Comparison of ENCODE assay signal across 8 cellular contexts in genomic region chr14:21308132-21308478, GRCh38. TPM values are rescaled to one million over a fixed set of nuclear protein-coding genes. Genes with fewer than 3 reads are reported as not detected.
DNase-seq lines count a peak whose midpoint lies in the region; TF ChIP-seq lines count a peak whose summit lies in the region.

No MANE protein-coding gene starts in this region.

- H3K4me3 Mint-ChIP-seq in activated naive CD4-positive, alpha-beta T cell treated with anti-CD3 and anti-CD28 coated beads for 36 hours: peak overlapping the region; percentile 66

- H3K27me3 ChIP-seq in KMS-11 (ENCODE audit: insufficient read depth, low read depth): no peaks in the 10 kb centered on the region
- no peaks in the 10 kb centered on the region for H3K27me3 ChIP-seq in endocrine pancreas (ENCODE audit: control insufficient read depth, insufficient read depth, low read length)
- H3K27me3 ChIP-seq in osteoblast (ENCODE audit: insufficient read depth, low read length): peaks cover 30% of the 10 kb centered on the region
- peaks cover 0 to 29% of the 10 kb centered on the region in 2 donors for H3K27me3 ChIP-seq in tibial artery

- H2AFZ ChIP-seq in KMS-11 (ENCODE audit: low read depth): peak overlapping the region; percentile 60; the same call in 1 of the 2 replicates
- no peak overlapping the region for H2AFZ ChIP-seq in osteoblast (ENCODE audit: low read length)

- intact Hi-C loops in activated naive CD4-positive, alpha-beta T cell treated with anti-CD3 and anti-CD28 coated beads for 36 hours (cut with micrococcal nuclease): loop anchor here (1.0 to 2.0 kb wide), 9 partner anchors 39 to 1291 kb away; partner anchors contain the start of genes ABHD4, CHD8, HNRNPC and METTL3
- intact Hi-C loops in tibial artery (cut with DNase I; ENCODE audit: low total_unique reads): no loop called here

- H3K4me1 Mint-ChIP-seq in activated naive CD4-positive, alpha-beta T cell treated with anti-CD3 and anti-CD28 coated beads for 36 hours (ENCODE audit: low read depth): peaks cover 23% of the 10 kb centered on the region

- H3K4me3 ChIP-seq in KMS-11 (IDR thresholded peaks at IDR 0.05; ENCODE audit: insufficient read depth, low read depth, low read length) (no peak overlapping the region), endocrine pancreas (ENCODE audit: control insufficient read depth, insufficient read depth, low read length) (peak overlapping the region; percentile 75), osteoblast (ENCODE audit: insufficient read depth, low read length) (no peak overlapping the region), tibial artery (no peak overlapping the region)

- H3K4me2 ChIP-seq in KMS-11 (peak overlapping the region; percentile 71), osteoblast (ENCODE audit: insufficient read depth, low read length) (peak overlapping the region; percentile 64)

- H3K9me3 Mint-ChIP-seq in activated naive CD4-positive, alpha-beta T cell treated with anti-CD3 and anti-CD28 coated beads for 36 hours: no peaks in the 10 kb centered on the region

- CTCF ChIA-PET in activated naive CD4-positive, alpha-beta T cell treated with anti-CD3 and anti-CD28 coated beads for 36 hours (lab: Charles Lee): interaction anchor here (0.6 to 1.4 kb wide), 4 partner anchors 20 to 204 kb away, joined by 3 to 4 read pairs (median 3); no protein-coding TSS in a partner anchor

- no peaks in the 10 kb centered on the region for H4K20me1 ChIP-seq in KMS-11 (ENCODE audit: insufficient read depth)
- H4K20me1 ChIP-seq in osteoblast (ENCODE audit: insufficient read depth, low read length): no peaks in the 10 kb centered on the region

- no peaks in the 10 kb centered on the region for H3K36me3 Mint-ChIP-seq in activated naive CD4-positive, alpha-beta T cell treated with anti-CD3 and anti-CD28 coated beads for 36 hours (ENCODE audit: low read depth)

- H3K36me3 ChIP-seq in KMS-11 (ENCODE audit: insufficient read depth): no peaks in the 10 kb centered on the region
- no peaks in the 10 kb centered on the region for H3K36me3 ChIP-seq in endocrine pancreas (ENCODE audit: control insufficient read depth, insufficient read depth, low read length)
- no peaks in the 10 kb centered on the region for H3K36me3 ChIP-seq in osteoblast (ENCODE audit: insufficient read depth, low read length)
- no peaks in the 10 kb centered on the region for H3K36me3 ChIP-seq in tibial artery

- H3K27ac ChIP-seq in KMS-11 (peak overlapping the region; percentile 70), osteoblast (ENCODE audit: low read depth, low read length) (no peak overlapping the region), tibial artery (no peak overlapping the region)

- no peaks in the 10 kb centered on the region for H3K9me3 ChIP-seq in endocrine pancreas (ENCODE audit: control insufficient read depth, low read length)
- H3K9me3 ChIP-seq in osteoblast (ENCODE audit: low read depth, low read length): no peaks in the 10 kb centered on the region
- no peaks in the 10 kb centered on the region for H3K9me3 ChIP-seq in tibial artery

- peak overlapping the region; percentile 73 for H3K27ac Mint-ChIP-seq in activated naive CD4-positive, alpha-beta T cell treated with anti-CD3 and anti-CD28 coated beads for 36 hours

- H3K27me3 Mint-ChIP-seq in activated naive CD4-positive, alpha-beta T cell treated with anti-CD3 and anti-CD28 coated beads for 36 hours (ENCODE audit: low read depth): peaks cover 3% of the 10 kb centered on the region

- H3K79me2 ChIP-seq in KMS-11 (ENCODE audit: insufficient read depth, low read depth) (no peaks in the 10 kb centered on the region), osteoblast (ENCODE audit: insufficient read depth, low read length) (no peaks in the 10 kb centered on the region)

- TF ChIP-seq CTCF in KMS-11 (conservative IDR thresholded peaks at IDR 0.05; ENCODE audit: low read depth, low read length) (no peak), osteoblast (IDR thresholded peaks at IDR 0.05; ENCODE audit: extremely low read depth, low read depth, low read length) (no peak), tibial artery (IDR thresholded peaks at IDR 0.05) (no peak)

- H3K4me1 ChIP-seq in KMS-11 (ENCODE audit: low read depth, poor library complexity, severe bottlenecking): peaks cover 28% of the 10 kb centered on the region
- H3K4me1 ChIP-seq in endocrine pancreas (ENCODE audit: control insufficient read depth, insufficient read depth, low read length): peaks cover 10% of the 10 kb centered on the region
- H3K4me1 ChIP-seq in osteoblast (ENCODE audit: insufficient read depth, low read length): no peaks in the 10 kb centered on the region
- H3K4me1 ChIP-seq in tibial artery: no peaks in the 10 kb centered on the region

- peak overlapping the region; percentile 77; the same call in 1 of the 2 replicates for H3K9ac ChIP-seq in KMS-11
- no peak overlapping the region for H3K9ac ChIP-seq in endocrine pancreas (ENCODE audit: control insufficient read depth, insufficient read depth, low read length)

- DNase-seq in activated naive CD4-positive, alpha-beta T cell treated with anti-CD3 and anti-CD28 coated beads for 36 hours: no peak
- no peak for DNase-seq in activated naive CD4-positive, alpha-beta T cell treated with anti-CD3 and anti-CD28 coated beads, Interleukin-2, amount 50 U/mL, for 16 hours
- no peak for DNase-seq in osteoblast (ENCODE audit: insufficient read length, low spot score, missing footprints)
- no peak for DNase-seq in NCI-H1694 treated with DMSO at 0.1 percent for 48 hours (lab: John Stamatoyannopoulos, UW)
- DNase-seq in hippocampal formation (lab: John Stamatoyannopoulos, UW): no peak
- no peak for DNase-seq in tibial artery

RNA-seq across cellular contexts. Expression of gene RPGRIP1, which starts 28.2 kb away (rescaled TPM):
- not detected for total RNA-seq in activated naive CD4-positive, alpha-beta T cell treated with anti-CD3 and anti-CD28 coated beads for 36 hours
- under 0.01 TPM in 1 of 2 replicates, not detected in the other for total RNA-seq in osteoblast

RNA-seq across cellular contexts. Expression of gene HNRNPC, which starts 38.9 kb away (rescaled TPM):
- 1,000 to 10,000 TPM; 1,252 to 1,377 TPM for total RNA-seq in activated naive CD4-positive, alpha-beta T cell treated with anti-CD3 and anti-CD28 coated beads for 36 hours
- total RNA-seq in osteoblast: 402 and 446 TPM in 2 replicates
